19 cellular contexts compared by ENCODE assay signal in genomic region chr21:31667639-31668038, GRCh38. TPM values are rescaled to one million over a fixed set of nuclear protein-coding genes. Genes with fewer than 3 reads are reported as not detected.
DNase-seq lines count a peak whose midpoint lies in the region; ATAC-seq, FAIRE-seq and TF ChIP-seq lines count a peak whose summit lies in the region.
"Had no signal": no experiment of that assay in that cellular context is flagged by ENCODE, and none has a peak within 500 bp of the region (broad histone marks: within the 10 kb centered on the region; RNA-seq: fewer than 3 reads in every experiment).

No MANE protein-coding gene starts in this region.

- H3K9me3 Mint-ChIP-seq in activated naive CD4-positive, alpha-beta T cell treated with anti-CD3 and anti-CD28 coated beads, Interleukin-2, amount 10 ng/mL, durations not matched to agents 7 days and 5 days: no peaks in the 10 kb centered on the region
- no peaks in the 10 kb centered on the region for H3K9me3 Mint-ChIP-seq in activated naive CD4-positive, alpha-beta T cell treated with anti-CD3 and anti-CD28 coated beads, Interleukin-2, amount 50 U/mL, for 72 hours
- H3K9me3 Mint-ChIP-seq: T-helper 2 cell treated with Interferon-gamma antibody and Interleukin-4, amounts not matched to agents 5 μg/mL and 100 μg/mL, for 36 hours had no signal

- peak overlapping the region; percentile 52 for H3K27ac Mint-ChIP-seq in activated naive CD4-positive, alpha-beta T cell treated with anti-CD3 and anti-CD28 coated beads, Interleukin-2, amount 10 ng/mL, durations not matched to agents 7 days and 5 days
- no peak overlapping the region for H3K27ac Mint-ChIP-seq in activated naive CD4-positive, alpha-beta T cell treated with anti-CD3 and anti-CD28 coated beads, Interleukin-2, amount 50 U/mL, for 72 hours
- H3K27ac Mint-ChIP-seq: T-helper 2 cell treated with Interferon-gamma antibody and Interleukin-4, amounts not matched to agents 5 μg/mL and 100 μg/mL, for 36 hours had no signal

- H3K4me3 Mint-ChIP-seq in activated naive CD4-positive, alpha-beta T cell treated with anti-CD3 and anti-CD28 coated beads, Interleukin-2, amount 10 ng/mL, durations not matched to agents 7 days and 5 days: no peak overlapping the region
- H3K4me3 Mint-ChIP-seq: T-helper 2 cell treated with Interferon-gamma antibody and Interleukin-4, amounts not matched to agents 5 μg/mL and 100 μg/mL, for 36 hours had no signal

- no peaks in the 10 kb centered on the region for H3K27me3 ChIP-seq in bronchial epithelial cell (ENCODE audit: control insufficient read depth, insufficient read depth, low read length)
- no peaks in the 10 kb centered on the region for H3K27me3 ChIP-seq in smooth muscle cell (ENCODE audit: low read depth)

- H3K9ac ChIP-seq in smooth muscle cell (ENCODE audit: low read depth): no peak overlapping the region

- peaks cover 55% of the 10 kb centered on the region for H3K4me1 Mint-ChIP-seq in activated naive CD4-positive, alpha-beta T cell treated with anti-CD3 and anti-CD28 coated beads, Interleukin-2, amount 10 ng/mL, durations not matched to agents 7 days and 5 days

- H3K27me3 Mint-ChIP-seq in activated naive CD4-positive, alpha-beta T cell treated with anti-CD3 and anti-CD28 coated beads, Interleukin-2, amount 10 ng/mL, durations not matched to agents 7 days and 5 days: no peaks in the 10 kb centered on the region

- H3K9me3 ChIP-seq in smooth muscle cell (replicated peaks; ENCODE audit: low read depth): no peaks in the 10 kb centered on the region

- H3K4me1 ChIP-seq in smooth muscle cell (ENCODE audit: low read depth): no peaks in the 10 kb centered on the region

- H3K27ac ChIP-seq in smooth muscle cell (ENCODE audit: low read depth): peak overlapping the region; percentile 27

- H3F3A ChIP-seq in smooth muscle cell (ENCODE audit: low read depth): peaks cover 25% of the 10 kb centered on the region

- H4K20me1 ChIP-seq in smooth muscle cell (ENCODE audit: low read depth): peaks cover 49% of the 10 kb centered on the region

- H2AFZ ChIP-seq in smooth muscle cell (ENCODE audit: low read depth): no peak overlapping the region

- H3K36me3 ChIP-seq in bronchial epithelial cell (ENCODE audit: control insufficient read depth, insufficient read depth, low read length): peaks cover 8% of the 10 kb centered on the region
- no peaks in the 10 kb centered on the region for H3K36me3 ChIP-seq in smooth muscle cell (ENCODE audit: low read depth)

- H3K36me3 Mint-ChIP-seq in activated naive CD4-positive, alpha-beta T cell treated with anti-CD3 and anti-CD28 coated beads, Interleukin-2, amount 10 ng/mL, durations not matched to agents 7 days and 5 days: peaks cover 58% of the 10 kb centered on the region
- peaks cover 21 to 57% of the 10 kb centered on the region in 2 donors for H3K36me3 Mint-ChIP-seq in activated naive CD4-positive, alpha-beta T cell treated with anti-CD3 and anti-CD28 coated beads, Interleukin-2, amount 50 U/mL, for 72 hours

- H3K79me2 ChIP-seq in smooth muscle cell (ENCODE audit: low read depth): peaks cover 26% of the 10 kb centered on the region

- TF ChIP-seq CTCF in bronchial epithelial cell (IDR thresholded peaks at IDR 0.05; ENCODE audit: insufficient read depth, low read length, severe bottlenecking): no peak
- no peak for TF ChIP-seq CTCF in smooth muscle cell (IDR thresholded peaks at IDR 0.05; ENCODE audit: borderline replicate concordance, insufficient read depth, poor library complexity, severe bottlenecking)

- ATAC-seq in activated naive CD4-positive, alpha-beta T cell treated with anti-CD3 and anti-CD28 coated beads, Interleukin-2, amount 50 U/mL, for 72 hours: no peak
- ATAC-seq: left colon, right cardiac atrium had no signal

- no peak overlapping the region for H3K4me3 ChIP-seq in bronchial epithelial cell (ENCODE audit: low read depth, low read length)
- H3K4me3 ChIP-seq in smooth muscle cell: no peak overlapping the region

- DNase-seq in activated naive CD4-positive, alpha-beta T cell treated with anti-CD3 and anti-CD28 coated beads, Interleukin-2, amount 10 ng/mL, durations not matched to agents 7 days and 5 days: no peak
- no peak for DNase-seq in activated naive CD4-positive, alpha-beta T cell treated with anti-CD3 and anti-CD28 coated beads, Interleukin-2, amount 50 U/mL, for 72 hours (ENCODE audit: low spot score in 2 of 2)
- DNase-seq in M059J (ENCODE audit: low read depth) (peak; percentile 14), bronchial epithelial cell (ENCODE audit: low read depth) (peak; percentile 83), smooth muscle cell (lab: John Stamatoyannopoulos, UW; ENCODE audit: unreplicated experiment) (no peak), NCI-H146 (lab: John Stamatoyannopoulos, UW) (no peak), iPS-NIHi11 (ENCODE audit: low spot score) (no peak)
- DNase-seq in stimulated activated CD4-positive, alpha-beta T cell treated with anti-CD3 and anti-CD28 coated beads, Interleukin-4, amount 100 ng/mL, for 4 hours: no peak
- DNase-seq: activated T-cell treated with anti-CD3 and anti-CD28 coated beads for 4 hours, anterior cingulate cortex, foreskin melanocyte, left colon, NCI-H1694, NCI-H446, nucleus accumbens, right cardiac atrium had no signal

- no peak overlapping the region for H3K4me2 ChIP-seq in smooth muscle cell

- no peak for FAIRE-seq in bronchial epithelial cell (lab: Jason Lieb, UNC)
- FAIRE-seq: GM18507, H54 had no signal

- CTCF ChIA-PET in activated naive CD4-positive, alpha-beta T cell treated with anti-CD3 and anti-CD28 coated beads, Interleukin-2, amount 10 ng/mL, durations not matched to agents 7 days and 5 days (lab: Charles Lee): no interaction called here

RNA-seq across cellular contexts. Expression of gene SOD1, which starts 8.1 kb away (rescaled TPM):
- total RNA-seq in activated naive CD4-positive, alpha-beta T cell treated with anti-CD3 and anti-CD28 coated beads, Interleukin-2, amount 50 U/mL, for 72 hours: 100 to 1,000 TPM; 193 to 270 TPM
- 503 and 518 TPM in 2 replicates for total RNA-seq in M059J (2014; rRNA removed; shearing (Covaris generic))
- total RNA-seq in bronchial epithelial cell (116 and 154 TPM in 2 replicates), smooth muscle cell (128 and 139 TPM in 2 replicates)
- 229 and 232 TPM in 2 replicates for polyA plus RNA-seq in smooth muscle cell

Comparison
In these comparisons a context has a peak if more than half of its experiments do, and no peak if none do; other contexts are left out.
1. DNase-seq: peak in M059J (single experiment) and bronchial epithelial cell (single experiment); none in activated naive CD4-positive, alpha-beta T cell treated with anti-CD3 and anti-CD28 coated beads, Interleukin-2, amount 10 ng/mL, durations not matched to agents 7 days and 5 days (single experiment), activated naive CD4-positive, alpha-beta T cell treated with anti-CD3 and anti-CD28 coated beads, Interleukin-2, amount 50 U/mL, for 72 hours (0 of 2), smooth muscle cell (single experiment), stimulated activated CD4-positive, alpha-beta T cell treated with anti-CD3 and anti-CD28 coated beads, Interleukin-4, amount 100 ng/mL, for 4 hours (0 of 2), NCI-H146 (single experiment) and iPS-NIHi11 (single experiment).